In the genomic region with DNA sequence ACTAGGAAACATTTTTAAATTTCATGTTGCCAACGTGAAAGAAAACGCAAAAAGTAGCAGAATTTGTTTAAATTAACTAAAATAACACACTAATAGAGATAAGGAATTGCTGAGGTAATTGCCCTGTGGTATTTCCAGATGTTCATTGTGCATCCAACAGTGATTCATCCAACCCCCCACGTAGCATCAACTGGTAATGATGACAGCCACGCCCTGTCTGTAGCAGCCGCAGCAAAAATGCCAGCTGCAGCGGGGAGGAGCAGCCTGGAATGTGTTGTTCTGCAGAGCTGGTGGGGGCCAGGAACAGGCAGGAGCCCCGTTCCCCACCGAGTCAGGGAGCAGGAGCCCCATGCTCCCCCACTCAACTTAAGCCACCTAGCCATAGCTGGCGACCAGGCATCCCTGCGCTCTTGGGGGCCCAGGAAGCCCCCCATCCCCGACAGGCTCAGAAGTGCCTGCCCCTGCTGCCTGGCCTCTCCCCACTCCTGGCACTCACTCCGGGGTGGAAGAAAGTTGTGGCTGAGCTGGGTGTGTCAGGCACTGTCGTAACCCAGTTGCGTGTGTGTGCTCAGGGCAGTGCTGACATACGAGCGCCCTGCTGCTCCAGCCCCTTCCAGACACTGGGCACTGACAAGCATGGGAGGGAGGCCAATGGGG, we compare ENCODE assay signal across 16 cellular contexts.
DNase-seq lines count a peak whose midpoint lies in the region; ATAC-seq, FAIRE-seq and TF ChIP-seq lines count a peak whose summit lies in the region.
"Had no signal": no experiment of that assay in that cellular context is flagged by ENCODE, and none has a peak within 500 bp of the region (broad histone marks: within the 10 kb centered on the region; RNA-seq: fewer than 3 reads in every experiment).

No MANE protein-coding gene starts in this region.

- H3K9me1 ChIP-seq in IMR-90 (ENCODE audit: insufficient read depth, low read length), result no peaks in the 10 kb centered on the region

- no peak overlapping the region for H2AK5ac ChIP-seq in IMR-90 (ENCODE audit: low read depth, low read length)

- no peak overlapping the region for H3K23ac ChIP-seq in IMR-90 (ENCODE audit: low read depth, low read length)

- no peak overlapping the region for H2BK5ac ChIP-seq in IMR-90 (ENCODE audit: low read depth, low read length, poor library complexity, severe bottlenecking)

- H3K9ac ChIP-seq in IMR-90 (ENCODE audit: low read depth, low read length), result no peak overlapping the region
- H3K9ac ChIP-seq in kidney (ENCODE audit: low read length in 2 of 2), result no peak overlapping the region

- DNase-seq in AG10803 (ENCODE audit: low read depth) (peak; percentile 69), IMR-90 (no peak), amniotic epithelial cell (ENCODE audit: low read depth) (peak; percentile 85), kidney (peak; percentile 63), NOMO-1 treated with dmso at 0.1 percent for 144 hours (lab: John Stamatoyannopoulos, UW; ENCODE audit: unreplicated experiment) (no peak), RPMI8226 (no peak), OCI-M1 (lab: John Stamatoyannopoulos, UW) (no peak)
- DNase-seq: activated CD4-positive, alpha-beta T cell treated with anti-CD3 and anti-CD28 coated beads for 48 hours; activated naive CD4-positive, alpha-beta T cell treated with anti-CD3 and anti-CD28 coated beads, Interleukin-2, amount 10 ng/mL, durations not matched to agents 7 days and 5 days; DMS53; effector memory CD4-positive, alpha-beta T cell; gastrocnemius medialis; Karpas-422; NCI-H146; NCI-H510A treated with DMSO at 0.1 percent for 48 hours had no signal

- POLR2A ChIA-PET in IMR-90 (lab: Charles Lee; ENCODE audit: unreplicated experiment), result no interaction called here

- no peak overlapping the region for H3K14ac ChIP-seq in IMR-90 (replicated peaks; ENCODE audit: low read depth, low read length)

- H3K27me3 ChIP-seq in IMR-90 (ENCODE audit: control insufficient read depth, insufficient read depth, low read length), result no peaks in the 10 kb centered on the region
- H3K27me3 ChIP-seq: gastrocnemius medialis had no signal

- H3K27ac ChIP-seq in IMR-90 (ENCODE audit: insufficient read depth, low read length) (no peak overlapping the region), kidney (ENCODE audit: low read depth in 2 of 2, low read length in 2 of 2) (no peak overlapping the region)
- H3K27ac ChIP-seq: gastrocnemius medialis had no signal

- no peak for TF ChIP-seq CTCF in AG10803 (conservative IDR thresholded peaks at IDR 0.05; ENCODE audit: low read length)
- no peak for TF ChIP-seq CTCF in IMR-90 (conservative IDR thresholded peaks at IDR 0.05; ENCODE audit: low read depth, low read length)
- no peak for TF ChIP-seq CTCF in kidney (IDR thresholded peaks at IDR 0.05; ENCODE audit: borderline replicate concordance, extremely low read depth, insufficient read depth)

- no peak overlapping the region for H2BK120ac ChIP-seq in IMR-90 (ENCODE audit: low read depth, low read length)

- no peak for TF ChIP-seq RAD21 in IMR-90 (IDR thresholded peaks at IDR 0.05; ENCODE audit: low read length)

- H4K91ac ChIP-seq in IMR-90 (ENCODE audit: insufficient read depth, low read depth, low read length), result no peak overlapping the region

- CTCF ChIA-PET in IMR-90 (lab: Yijun Ruan, JAX), result no interaction called here

- no peaks in the 10 kb centered on the region for H3K79me1 ChIP-seq in IMR-90 (ENCODE audit: low read depth in 1 of 2, low read length in 2 of 2)

- H2BK15ac ChIP-seq in IMR-90 (ENCODE audit: low read depth, low read length), result no peak overlapping the region

- no peaks in the 10 kb centered on the region for H4K20me1 ChIP-seq in IMR-90 (ENCODE audit: insufficient read depth, low read length)

- dilution Hi-C loops in IMR-90 (cut with HindIII; ENCODE audit: low sequenced_read_pairs, unreplicated experiment), result no loop called here

- H3K56ac ChIP-seq in IMR-90 (ENCODE audit: extremely low read depth, insufficient read depth, low read length), result no peak overlapping the region

- no peak overlapping the region for H2BK20ac ChIP-seq in IMR-90 (ENCODE audit: low read depth, low read length)

- 81% methylated on average over 3 of the region's 16 CpGs; no CpG with 5 or more reads in 1 of the 2 experiments for WGBS in IMR-90 (ENCODE audit: extremely low coverage in 2 of 2, insufficient read length in 1 of 2), 2 experiments

- TF ChIP-seq POLR2A in IMR-90 (IDR thresholded peaks at IDR 0.05; ENCODE audit: low read depth, low read length), result no peak

- no peak overlapping the region for H4K8ac ChIP-seq in IMR-90 (ENCODE audit: low read depth in 2 of 2, low read length in 2 of 2)

- H3K9me3 ChIP-seq in IMR-90 (ENCODE audit: control insufficient read depth, insufficient read depth, low read length) (peaks cover 9% of the 10 kb centered on the region), kidney (ENCODE audit: control insufficient read depth in 1 of 2, low read length in 2 of 2) (no peaks in the 10 kb centered on the region)
- H3K9me3 ChIP-seq: gastrocnemius medialis had no signal

- no peaks in the 10 kb centered on the region for H3K36me3 ChIP-seq in IMR-90 (ENCODE audit: control insufficient read depth, insufficient read depth, low read length)
- no peaks in the 10 kb centered on the region for H3K36me3 ChIP-seq in kidney (ENCODE audit: control insufficient read depth in 1 of 2, insufficient read depth in 2 of 2, low read length in 2 of 2)
- H3K36me3 ChIP-seq: gastrocnemius medialis had no signal

- H3K4me1 ChIP-seq in IMR-90 (ENCODE audit: control insufficient read depth, insufficient read depth, low read length) (no peaks in the 10 kb centered on the region), kidney (ENCODE audit: control insufficient read depth in 1 of 2, insufficient read depth in 1 of 2, low read depth in 1 of 2, low read length in 2 of 2) (no peaks in the 10 kb centered on the region)
- H3K4me1 ChIP-seq: gastrocnemius medialis had no signal

- FAIRE-seq in kidney (lab: Jason Lieb, UNC), result no peak

- H4K5ac ChIP-seq in IMR-90 (ENCODE audit: low read depth, low read length), result no peak overlapping the region

- H3K4ac ChIP-seq in IMR-90 (ENCODE audit: low read depth, low read length), result no peak overlapping the region

- no peak for ATAC-seq in IMR-90 (ENCODE audit: low read depth)
- no peak for ATAC-seq in GM18517 (IDR thresholded peaks at IDR 0.05; ENCODE audit: unreplicated experiment)
- ATAC-seq: gastrocnemius medialis had no signal

- H3K18ac ChIP-seq in IMR-90 (ENCODE audit: low read depth, low read length), result no peak overlapping the region

- BruUV-seq in IMR-90 (replicated peaks; lab: Mats Ljungman, UMichigan), result no TSS peak

- no peak overlapping the region for H2AK9ac ChIP-seq in IMR-90 (replicated peaks; ENCODE audit: low read depth, low read length, poor library complexity)

- H3K4me3 ChIP-seq in AG10803 (ENCODE audit: low read length), result no peak overlapping the region
- H3K4me3 ChIP-seq in IMR-90 (ENCODE audit: insufficient read depth, low read depth, low read length), result no peak overlapping the region
- no peak overlapping the region for H3K4me3 ChIP-seq in kidney (ENCODE audit: low read length in 2 of 2)
- H3K4me3 ChIP-seq: gastrocnemius medialis had no signal

- intact Hi-C loops in IMR-90 (cut with micrococcal nuclease), result no loop called here
- intact Hi-C loops in kidney (cut with DNase I), result no loop called here

- in situ Hi-C loops in IMR-90 (cut with MboI; ENCODE audit: low sequenced_read_pairs), result no loop called here

- peak overlapping the region; percentile 32 for H2AFZ ChIP-seq in IMR-90 (replicated peaks; ENCODE audit: low read length, poor library complexity)

- no peak overlapping the region for H3K4me2 ChIP-seq in IMR-90 (ENCODE audit: low read depth, low read length)

TF ChIP-seq in IMR-90, 13 proteins besides CTCF, POLR2A, EP300 and RAD21:
- TF ChIP-seq MAZ (IDR thresholded peaks at IDR 0.05; ENCODE audit: borderline replicate concordance, low read depth, low read length) (no peak), BHLHE40 (IDR thresholded peaks at IDR 0.05; ENCODE audit: low read depth, low read length) (no peak), SMC3 (IDR thresholded peaks at IDR 0.05; ENCODE audit: low read depth, low read length) (no peak), NFE2L2 (IDR thresholded peaks at IDR 0.05; ENCODE audit: low read depth, low read length) (no peak), RFX5 (IDR thresholded peaks at IDR 0.05; ENCODE audit: low read depth, low read length) (no peak), FOS (IDR thresholded peaks at IDR 0.05; ENCODE audit: low read depth, low read length) (no peak), CHD1 (IDR thresholded peaks at IDR 0.05; ENCODE audit: low read depth, low read length) (no peak), CEBPB (IDR thresholded peaks at IDR 0.05; ENCODE audit: low read depth, low read length) (no peak)
- TF ChIP-seq, protein P1, sequence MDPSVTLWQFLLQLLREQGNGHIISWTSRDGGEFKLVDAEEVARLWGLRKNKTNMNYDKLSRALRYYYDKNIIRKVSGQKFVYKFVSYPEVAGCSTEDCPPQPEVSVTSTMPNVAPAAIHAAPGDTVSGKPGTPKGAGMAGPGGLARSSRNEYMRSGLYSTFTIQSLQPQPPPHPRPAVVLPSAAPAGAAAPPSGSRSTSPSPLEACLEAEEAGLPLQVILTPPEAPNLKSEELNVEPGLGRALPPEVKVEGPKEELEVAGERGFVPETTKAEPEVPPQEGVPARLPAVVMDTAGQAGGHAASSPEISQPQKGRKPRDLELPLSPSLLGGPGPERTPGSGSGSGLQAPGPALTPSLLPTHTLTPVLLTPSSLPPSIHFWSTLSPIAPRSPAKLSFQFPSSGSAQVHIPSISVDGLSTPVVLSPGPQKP (IDR thresholded peaks at IDR 0.05; ENCODE audit: borderline replicate concordance, low read depth, low read length), result no peak
TF ChIP-seq in IMR-90: peak in this region for 0.

Comparison
In these comparisons a context has a peak if more than half of its experiments do, and no peak if none do; other contexts are left out.
1. DNase-seq: peak in AG10803 (single experiment), amniotic epithelial cell (single experiment) and kidney (single experiment); none in IMR-90 (single experiment), NOMO-1 treated with dmso at 0.1 percent for 144 hours (single experiment), RPMI8226 (single experiment) and OCI-M1 (single experiment).